Comparison of ENCODE assay signal across 29 cellular contexts in the genomic region with DNA sequence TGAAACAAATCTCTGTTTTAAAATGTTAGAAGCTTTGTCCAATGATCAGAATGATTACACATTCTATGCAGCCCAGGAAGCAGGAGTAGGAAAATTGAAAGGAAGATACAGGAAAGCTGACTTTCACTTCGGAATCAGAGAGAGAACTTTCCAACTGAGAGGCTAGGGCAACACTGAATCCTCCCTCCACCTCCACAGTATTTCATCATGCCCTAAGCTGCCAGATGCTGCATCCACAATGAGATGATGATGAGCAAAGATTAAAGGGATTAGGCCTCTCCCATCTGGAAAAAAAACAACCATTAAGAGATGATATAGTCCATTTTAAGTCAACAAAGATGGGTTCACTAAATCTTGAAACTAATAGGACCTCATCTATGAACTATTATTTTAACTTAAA.
DNase-seq lines count a peak whose midpoint lies in the region; ATAC-seq and TF ChIP-seq lines count a peak whose summit lies in the region.
"Had no signal": no experiment of that assay in that cellular context is flagged by ENCODE, and none has a peak within 500 bp of the region (broad histone marks: within the 10 kb centered on the region; RNA-seq: fewer than 3 reads in every experiment).

No MANE protein-coding gene starts in this region.

- H3K4me3 ChIP-seq in AG04450 (ENCODE audit: low read depth, low read length) (peak overlapping the region; percentile 20), WERI-Rb-1 (ENCODE audit: low read depth, low read length) (no peak overlapping the region), foreskin fibroblast (ENCODE audit: low read depth in 1 of 2, low read length in 2 of 2) (no peak overlapping the region)
- H3K4me3 ChIP-seq: A549; BLaER1 treated with 17β-estradiol and CSF1 and Interleukin-3, amounts not matched to agents 10 nM and 100 nM; GM23248; left ventricle myocardium inferior; pancreas; right atrium auricular region; suprapubic skin had no signal

- no peak for DNase-seq in AG04450 (ENCODE audit: low read depth, low spot score)
- peak; percentile 58 for DNase-seq in HCEC 1CT
- DNase-seq in WERI-Rb-1, result peak; percentile 35
- DNase-seq in foreskin fibroblast, result peak; percentile 58 to 64
- DNase-seq in CD14-positive monocyte (ENCODE audit: low spot score), result no peak
- no peak for DNase-seq in central memory CD4-positive, alpha-beta T cell
- no peak for DNase-seq in H9
- DNase-seq: activated CD4-positive, alpha-beta memory T cell treated with anti-CD3 and anti-CD28 coated beads, Interleukin-2, amount 10 ng/mL, durations not matched to agents 7 days and 5 days; activated effector memory CD4-positive, alpha-beta T cell treated with anti-CD3 and anti-CD28 coated beads, Interleukin-2, amount 50 U/mL, for 16 hours; activated naive CD8-positive, alpha-beta T cell treated with anti-CD3 and anti-CD28 coated beads, Interleukin-2, amount 10 ng/mL, durations not matched to agents 7 days and 5 days; activated T-cell treated with anti-CD3 and anti-CD28 coated beads for 4 hours; cerebellar nuclear complex; foreskin melanocyte; GM23248; hypothalamus; KBM-7; left ventricle myocardium inferior; NCI-H2171; NCI-H526; OCI-M1; pancreas; stimulated activated CD4-positive, alpha-beta T cell treated with anti-CD3 and anti-CD28 coated beads, Interleukin-4, amount 100 ng/mL, for 1 hour; stimulated activated naive B cell treated with anti-CD40 and anti-IgM and Interleukin-4, amounts not matched to agents 10 μg/mL and 1 μg/mL and 100 μg/mL, for 72 hours had no signal

- no peak overlapping the region for H2BK20ac ChIP-seq in H9 (ENCODE audit: low read depth, low read length, poor library complexity, severe bottlenecking)

- H3K27ac ChIP-seq in AG04450 (ENCODE audit: low read depth, low read length) (no peak overlapping the region), WERI-Rb-1 (no peak overlapping the region), H9 (ENCODE audit: insufficient read length, low read depth, low read length) (no peak overlapping the region)
- H3K27ac ChIP-seq: A549; BLaER1 treated with 17β-estradiol and CSF1 and Interleukin-3, amounts not matched to agents 10 nM and 100 nM; GM23248; left ventricle myocardium inferior; pancreas; right atrium auricular region; suprapubic skin had no signal

- no peak overlapping the region for H3T11ph ChIP-seq in H9 (ENCODE audit: low read length)

- H2AFZ ChIP-seq in H9 (ENCODE audit: low read length), result no peak overlapping the region
- H2AFZ ChIP-seq: GM23248 had no signal

- H3K4me3 Mint-ChIP-seq in CD14-positive monocyte (no peak overlapping the region), H9 (no peak overlapping the region)
- H3K4me3 Mint-ChIP-seq: activated CD4-positive, alpha-beta memory T cell treated with anti-CD3 and anti-CD28 coated beads, Interleukin-2, amount 10 ng/mL, durations not matched to agents 7 days and 5 days; activated naive CD8-positive, alpha-beta T cell treated with anti-CD3 and anti-CD28 coated beads, Interleukin-2, amount 10 ng/mL, durations not matched to agents 7 days and 5 days; natural killer cell treated with Interleukin-12 subunit alpha and Interleukin-12 subunit beta and Interleukin-15 and Interleukin-18, amount 100 ng/mL, for 72 hours; stimulated activated naive B cell treated with anti-CD40 and anti-IgM and Interleukin-4, amounts not matched to agents 10 μg/mL and 1 μg/mL and 100 μg/mL, for 72 hours had no signal

- WGBS in H9 (ENCODE audit: extremely low coverage, insufficient read length, low lambda C conversion rate), result no CpG with 5 or more reads among the region's 1 CpG

- no peaks in the 10 kb centered on the region for H3K27me3 ChIP-seq in AG04450 (ENCODE audit: control insufficient read depth, insufficient read depth, low read length)
- H3K27me3 ChIP-seq in WERI-Rb-1 (ENCODE audit: insufficient read depth, low read depth, severe bottlenecking), result no peaks in the 10 kb centered on the region
- no peaks in the 10 kb centered on the region for H3K27me3 ChIP-seq in H9 (ENCODE audit: insufficient read depth, low read length)
- H3K27me3 ChIP-seq: BLaER1 treated with 17β-estradiol and CSF1 and Interleukin-3, amounts not matched to agents 10 nM and 100 nM; pancreas; right atrium auricular region; suprapubic skin had no signal

- no peak overlapping the region for H2BK5ac ChIP-seq in H9 (ENCODE audit: insufficient read length, low read length)

- H3K9me3 Mint-ChIP-seq in CD14-positive monocyte, result peaks cover 0 to 2% (median 0%) of the 10 kb centered on the region in 7 donors
- H3K9me3 Mint-ChIP-seq in H9, result no peaks in the 10 kb centered on the region
- H3K9me3 Mint-ChIP-seq: activated CD4-positive, alpha-beta memory T cell treated with anti-CD3 and anti-CD28 coated beads, Interleukin-2, amount 10 ng/mL, durations not matched to agents 7 days and 5 days; activated naive CD8-positive, alpha-beta T cell treated with anti-CD3 and anti-CD28 coated beads, Interleukin-2, amount 10 ng/mL, durations not matched to agents 7 days and 5 days; stimulated activated naive B cell treated with anti-CD40 and anti-IgM and Interleukin-4, amounts not matched to agents 10 μg/mL and 1 μg/mL and 100 μg/mL, for 72 hours had no signal

- no peak overlapping the region for H4K8ac ChIP-seq in H9 (replicated peaks; ENCODE audit: insufficient read length, low read depth, low read length)

- H3K4me1 ChIP-seq in H9 (ENCODE audit: insufficient read depth, low read length), result no peaks in the 10 kb centered on the region
- H3K4me1 ChIP-seq: A549; BLaER1 treated with 17β-estradiol and CSF1 and Interleukin-3, amounts not matched to agents 10 nM and 100 nM; left ventricle myocardium inferior; pancreas; right atrium auricular region; suprapubic skin had no signal

- no peaks in the 10 kb centered on the region for H4K20me1 ChIP-seq in H9 (ENCODE audit: control insufficient read depth, insufficient read depth, insufficient read length)
- H4K20me1 ChIP-seq: BLaER1 treated with 17β-estradiol and CSF1 and Interleukin-3, amounts not matched to agents 10 nM and 100 nM had no signal

- TF ChIP-seq CTCF in AG04450 (IDR thresholded peaks at IDR 0.05; ENCODE audit: low read depth, low read length) (no peak), WERI-Rb-1 (IDR thresholded peaks at IDR 0.05; ENCODE audit: low read depth, low read length) (no peak), foreskin fibroblast (IDR thresholded peaks at IDR 0.05; ENCODE audit: low read depth, low read length) (no peak), CD14-positive monocyte (IDR thresholded peaks at IDR 0.05) (no peak), H9 (conservative IDR thresholded peaks at IDR 0.05) (no peak)

- no peak overlapping the region for H3K14ac ChIP-seq in H9 (ENCODE audit: insufficient read depth, low read length)

- no peak overlapping the region for H4K91ac ChIP-seq in H9 (ENCODE audit: insufficient read length, low read depth, low read length)

- no peak overlapping the region for H3K9ac ChIP-seq in H9 (ENCODE audit: extremely low read depth, insufficient read length, low read length)
- H3K9ac ChIP-seq: BLaER1 treated with 17β-estradiol and CSF1 and Interleukin-3, amounts not matched to agents 10 nM and 100 nM; GM23248 had no signal

- H3K4me2 ChIP-seq in H9 (ENCODE audit: insufficient read depth, insufficient read length, low read length), result no peak overlapping the region
- H3K4me2 ChIP-seq: A549; BLaER1 treated with 17β-estradiol and CSF1 and Interleukin-3, amounts not matched to agents 10 nM and 100 nM had no signal

- H3K27me3 Mint-ChIP-seq in CD14-positive monocyte (ENCODE audit: low read depth in 3 of 3) (no peaks in the 10 kb centered on the region), H9 (ENCODE audit: low read depth) (no peaks in the 10 kb centered on the region)
- H3K27me3 Mint-ChIP-seq: activated CD4-positive, alpha-beta memory T cell treated with anti-CD3 and anti-CD28 coated beads, Interleukin-2, amount 10 ng/mL, durations not matched to agents 7 days and 5 days; activated naive CD8-positive, alpha-beta T cell treated with anti-CD3 and anti-CD28 coated beads, Interleukin-2, amount 10 ng/mL, durations not matched to agents 7 days and 5 days; natural killer cell treated with Interleukin-12 subunit alpha and Interleukin-12 subunit beta and Interleukin-15 and Interleukin-18, amount 100 ng/mL, for 72 hours; stimulated activated naive B cell treated with anti-CD40 and anti-IgM and Interleukin-4, amounts not matched to agents 10 μg/mL and 1 μg/mL and 100 μg/mL, for 72 hours had no signal

- no peak overlapping the region for H2BK120ac ChIP-seq in H9 (ENCODE audit: low read depth, low read length, poor library complexity, severe bottlenecking)

- intact Hi-C loops in CD14-positive monocyte (cut with micrococcal nuclease), result no loop called here

- no peak overlapping the region for H3K23ac ChIP-seq in H9 (ENCODE audit: insufficient read length, low read depth, low read length)

- no peak overlapping the region for H3K56ac ChIP-seq in H9 (ENCODE audit: insufficient read length, low read depth, low read length)

- POLR2A ChIA-PET in AG04450 (lab: Yijun Ruan, JAX), result no interaction called here

- no peak for ATAC-seq in HG03439 (IDR thresholded peaks at IDR 0.05; ENCODE audit: unreplicated experiment)
- ATAC-seq: A549; natural killer cell treated with Interleukin-12 subunit alpha and Interleukin-12 subunit beta and Interleukin-15 and Interleukin-18, amount 100 ng/mL, for 72 hours; pancreas; stimulated activated naive B cell treated with anti-CD40 and anti-IgM and Interleukin-4, amounts not matched to agents 10 μg/mL and 1 μg/mL and 100 μg/mL, for 72 hours had no signal

- no peak overlapping the region for H2AK5ac ChIP-seq in H9 (ENCODE audit: insufficient read length, low read length)

- H3K4me1 Mint-ChIP-seq in CD14-positive monocyte (no peaks in the 10 kb centered on the region), H9 (peaks cover 5 to 9% of the 10 kb centered on the region in 2 experiments; a peak in 3 of 4 replicates)
- H3K4me1 Mint-ChIP-seq: activated CD4-positive, alpha-beta memory T cell treated with anti-CD3 and anti-CD28 coated beads, Interleukin-2, amount 10 ng/mL, durations not matched to agents 7 days and 5 days; activated naive CD8-positive, alpha-beta T cell treated with anti-CD3 and anti-CD28 coated beads, Interleukin-2, amount 10 ng/mL, durations not matched to agents 7 days and 5 days; stimulated activated naive B cell treated with anti-CD40 and anti-IgM and Interleukin-4, amounts not matched to agents 10 μg/mL and 1 μg/mL and 100 μg/mL, for 72 hours had no signal

- H2BK12ac ChIP-seq in H9 (ENCODE audit: insufficient read length, low read depth, low read length), result no peak overlapping the region

- no peaks in the 10 kb centered on the region for H3K79me1 ChIP-seq in H9 (ENCODE audit: insufficient read depth, low read depth, low read length, poor library complexity, severe bottlenecking)

- no peak overlapping the region for H3K4ac ChIP-seq in H9 (ENCODE audit: low read depth, low read length)

- no peaks in the 10 kb centered on the region for H3K79me2 ChIP-seq in H9 (ENCODE audit: insufficient read depth, low read length)

- H3K18ac ChIP-seq in H9 (ENCODE audit: insufficient read length, low read depth, low read length), result no peak overlapping the region

- no peak overlapping the region for H2BK15ac ChIP-seq in H9 (ENCODE audit: low read depth, low read length)

- H3K36me3 Mint-ChIP-seq in CD14-positive monocyte (no peaks in the 10 kb centered on the region), H9 (ENCODE audit: insufficient read depth in 1 of 3, low read depth in 3 of 3) (no peaks in the 10 kb centered on the region)
- H3K36me3 Mint-ChIP-seq: activated naive CD8-positive, alpha-beta T cell treated with anti-CD3 and anti-CD28 coated beads, Interleukin-2, amount 10 ng/mL, durations not matched to agents 7 days and 5 days; natural killer cell treated with Interleukin-12 subunit alpha and Interleukin-12 subunit beta and Interleukin-15 and Interleukin-18, amount 100 ng/mL, for 72 hours; stimulated activated naive B cell treated with anti-CD40 and anti-IgM and Interleukin-4, amounts not matched to agents 10 μg/mL and 1 μg/mL and 100 μg/mL, for 72 hours had no signal

- H4K5ac ChIP-seq in H9 (ENCODE audit: insufficient read length, low read depth, low read length), result no peak overlapping the region

- H3K36me3 ChIP-seq in WERI-Rb-1, result no peaks in the 10 kb centered on the region
- H3K36me3 ChIP-seq: BLaER1 treated with 17β-estradiol and CSF1 and Interleukin-3, amounts not matched to agents 10 nM and 100 nM; left ventricle myocardium inferior; pancreas; right atrium auricular region; suprapubic skin had no signal

- H3K27ac Mint-ChIP-seq in CD14-positive monocyte (no peak overlapping the region), H9 (no peak overlapping the region)
- H3K27ac Mint-ChIP-seq: activated CD4-positive, alpha-beta memory T cell treated with anti-CD3 and anti-CD28 coated beads, Interleukin-2, amount 10 ng/mL, durations not matched to agents 7 days and 5 days; activated naive CD8-positive, alpha-beta T cell treated with anti-CD3 and anti-CD28 coated beads, Interleukin-2, amount 10 ng/mL, durations not matched to agents 7 days and 5 days; natural killer cell treated with Interleukin-12 subunit alpha and Interleukin-12 subunit beta and Interleukin-15 and Interleukin-18, amount 100 ng/mL, for 72 hours; stimulated activated naive B cell treated with anti-CD40 and anti-IgM and Interleukin-4, amounts not matched to agents 10 μg/mL and 1 μg/mL and 100 μg/mL, for 72 hours had no signal

- H3K9me3 ChIP-seq in AG04450 (ENCODE audit: control insufficient read depth, insufficient read depth, low read length) (no peaks in the 10 kb centered on the region), WERI-Rb-1 (ENCODE audit: severe bottlenecking) (no peaks in the 10 kb centered on the region), H9 (ENCODE audit: control insufficient read depth, low read depth, low read length) (no peaks in the 10 kb centered on the region)
- H3K9me3 ChIP-seq: A549; BLaER1 treated with 17β-estradiol and CSF1 and Interleukin-3, amounts not matched to agents 10 nM and 100 nM; left ventricle myocardium inferior; pancreas; right atrium auricular region; suprapubic skin had no signal

- CTCF ChIA-PET in AG04450 (lab: Charles Lee), result no interaction called here

- H3K23me2 ChIP-seq in H9 (ENCODE audit: insufficient read length, low read depth, low read length, poor library complexity, severe bottlenecking), result no peaks in the 10 kb centered on the region

Comparison
In these comparisons a context has a peak if more than half of its experiments do, and no peak if none do; other contexts are left out.
1. DNase-seq: peak in HCEC 1CT (single experiment), WERI-Rb-1 (single experiment) and foreskin fibroblast (2 of 2); none in AG04450 (single experiment), CD14-positive monocyte (single experiment), central memory CD4-positive, alpha-beta T cell (single experiment) and H9 (single experiment).